In genomic region chr13:105202384-105202783, GRCh38 we compare ENCODE assay signal across 8 cellular contexts.
A peak's percentile ranks its signal among the peaks of the same experiment; 100 is the strongest.
DNase-seq lines count a peak whose midpoint lies in the region; ATAC-seq and TF ChIP-seq lines count a peak whose summit lies in the region.

No MANE protein-coding gene starts in this region.

- intact Hi-C loops in body of pancreas (cut with DNase I): no loop called here

- no peak overlapping the region for H3K4me3 Mint-ChIP-seq in mesothelial cell of epicardium
- H3K4me3 Mint-ChIP-seq in stimulated activated memory B cell treated with anti-CD40 and anti-IgM and Interleukin-4, amounts not matched to agents 10 μg/mL and 1 μg/mL and 100 μg/mL, for 72 hours: no peak overlapping the region

- H3K36me3 Mint-ChIP-seq in mesothelial cell of epicardium: no peaks in the 10 kb centered on the region
- H3K36me3 Mint-ChIP-seq in stimulated activated memory B cell treated with anti-CD40 and anti-IgM and Interleukin-4, amounts not matched to agents 10 μg/mL and 1 μg/mL and 100 μg/mL, for 72 hours: no peaks in the 10 kb centered on the region

- peaks cover 6% of the 10 kb centered on the region for H3K9me3 Mint-ChIP-seq in mesothelial cell of epicardium
- no peaks in the 10 kb centered on the region for H3K9me3 Mint-ChIP-seq in stimulated activated memory B cell treated with anti-CD40 and anti-IgM and Interleukin-4, amounts not matched to agents 10 μg/mL and 1 μg/mL and 100 μg/mL, for 72 hours

- no peaks in the 10 kb centered on the region for H4K20me1 ChIP-seq in KMS-11 (ENCODE audit: insufficient read depth)

- no peak overlapping the region for H3K4me3 ChIP-seq in KMS-11 (IDR thresholded peaks at IDR 0.05; ENCODE audit: insufficient read depth, low read depth, low read length)
- H3K4me3 ChIP-seq in body of pancreas: no peak overlapping the region
- H3K4me3 ChIP-seq in HAP-1: no peak overlapping the region

- DNase-seq in NCI-H345 (lab: John Stamatoyannopoulos, UW) (peak; percentile 12), NCI-H345 treated with DMSO at 0.1 percent for 48 hours (lab: John Stamatoyannopoulos, UW; ENCODE audit: unreplicated experiment) (no peak), body of pancreas (no peak), mesothelial cell of epicardium (ENCODE audit: low spot score in 2 of 2, unreplicated experiment in 2 of 2) (no peak), DMS79 treated with DMSO at 0.1 percent for 48 hours (lab: John Stamatoyannopoulos, UW) (no peak), HAP-1 (ENCODE audit: low spot score in 2 of 2) (no peak)

- H3K27me3 ChIP-seq in KMS-11 (ENCODE audit: insufficient read depth, low read depth) (no peaks in the 10 kb centered on the region), body of pancreas (no peaks in the 10 kb centered on the region), HAP-1 (ENCODE audit: low read depth) (no peaks in the 10 kb centered on the region)

- H3K4me1 Mint-ChIP-seq in mesothelial cell of epicardium: peaks cover 3% of the 10 kb centered on the region
- H3K4me1 Mint-ChIP-seq in stimulated activated memory B cell treated with anti-CD40 and anti-IgM and Interleukin-4, amounts not matched to agents 10 μg/mL and 1 μg/mL and 100 μg/mL, for 72 hours: no peaks in the 10 kb centered on the region

- H3K4me2 ChIP-seq in KMS-11: no peak overlapping the region

- no peak for TF ChIP-seq POLR2A in body of pancreas (IDR thresholded peaks at IDR 0.05)

- H3K9me3 ChIP-seq in body of pancreas: no peaks in the 10 kb centered on the region
- H3K9me3 ChIP-seq in HAP-1: no peaks in the 10 kb centered on the region; the same call in 1 of the 2 replicates

- H3K36me3 ChIP-seq in KMS-11 (ENCODE audit: insufficient read depth) (no peaks in the 10 kb centered on the region), body of pancreas (replicated peaks in 1 of 2; ENCODE audit: insufficient read depth in 1 of 2, low read depth in 2 of 2) (no peaks in the 10 kb centered on the region), HAP-1 (replicated peaks) (no peaks in the 10 kb centered on the region)

- no peaks in the 10 kb centered on the region for H3K27me3 Mint-ChIP-seq in mesothelial cell of epicardium (ENCODE audit: low read depth)
- no peaks in the 10 kb centered on the region for H3K27me3 Mint-ChIP-seq in stimulated activated memory B cell treated with anti-CD40 and anti-IgM and Interleukin-4, amounts not matched to agents 10 μg/mL and 1 μg/mL and 100 μg/mL, for 72 hours

- no peaks in the 10 kb centered on the region for H3K4me1 ChIP-seq in KMS-11 (ENCODE audit: low read depth, poor library complexity, severe bottlenecking)
- no peaks in the 10 kb centered on the region for H3K4me1 ChIP-seq in body of pancreas
- no peaks in the 10 kb centered on the region for H3K4me1 ChIP-seq in HAP-1

- no peak for ATAC-seq in body of pancreas
- ATAC-seq in stimulated activated memory B cell treated with anti-CD40 and anti-IgM and Interleukin-4, amounts not matched to agents 10 μg/mL and 1 μg/mL and 100 μg/mL, for 72 hours: no peak

- in situ Hi-C loops in HAP-1 (cut with MboI; ENCODE audit: low sequenced_read_pairs): no loop called here

- peak overlapping the region; percentile 8 for H3K27ac Mint-ChIP-seq in mesothelial cell of epicardium
- no peak overlapping the region for H3K27ac Mint-ChIP-seq in stimulated activated memory B cell treated with anti-CD40 and anti-IgM and Interleukin-4, amounts not matched to agents 10 μg/mL and 1 μg/mL and 100 μg/mL, for 72 hours

- H2AFZ ChIP-seq in KMS-11 (ENCODE audit: low read depth): no peak overlapping the region

- TF ChIP-seq CTCF in KMS-11 (conservative IDR thresholded peaks at IDR 0.05; ENCODE audit: low read depth, low read length): 0 out of 2 replicates have a peak, but pooled peaks have one; percentile 14
- peak in 6 of 7 experiments; percentile 14 to 44 (median 26) for TF ChIP-seq CTCF in body of pancreas (IDR thresholded peaks at IDR 0.05)
- peak; percentile 23 for TF ChIP-seq CTCF in mesothelial cell of epicardium (IDR thresholded peaks at IDR 0.05; ENCODE audit: unreplicated experiment)

- H3K79me2 ChIP-seq in KMS-11 (ENCODE audit: insufficient read depth, low read depth): no peaks in the 10 kb centered on the region

- H3K27ac ChIP-seq in KMS-11 (no peak overlapping the region), body of pancreas (no peak overlapping the region)

- H3K9ac ChIP-seq in KMS-11: no peak overlapping the region
